Comparison of ENCODE assay signal across 32 cellular contexts in the genomic region with DNA sequence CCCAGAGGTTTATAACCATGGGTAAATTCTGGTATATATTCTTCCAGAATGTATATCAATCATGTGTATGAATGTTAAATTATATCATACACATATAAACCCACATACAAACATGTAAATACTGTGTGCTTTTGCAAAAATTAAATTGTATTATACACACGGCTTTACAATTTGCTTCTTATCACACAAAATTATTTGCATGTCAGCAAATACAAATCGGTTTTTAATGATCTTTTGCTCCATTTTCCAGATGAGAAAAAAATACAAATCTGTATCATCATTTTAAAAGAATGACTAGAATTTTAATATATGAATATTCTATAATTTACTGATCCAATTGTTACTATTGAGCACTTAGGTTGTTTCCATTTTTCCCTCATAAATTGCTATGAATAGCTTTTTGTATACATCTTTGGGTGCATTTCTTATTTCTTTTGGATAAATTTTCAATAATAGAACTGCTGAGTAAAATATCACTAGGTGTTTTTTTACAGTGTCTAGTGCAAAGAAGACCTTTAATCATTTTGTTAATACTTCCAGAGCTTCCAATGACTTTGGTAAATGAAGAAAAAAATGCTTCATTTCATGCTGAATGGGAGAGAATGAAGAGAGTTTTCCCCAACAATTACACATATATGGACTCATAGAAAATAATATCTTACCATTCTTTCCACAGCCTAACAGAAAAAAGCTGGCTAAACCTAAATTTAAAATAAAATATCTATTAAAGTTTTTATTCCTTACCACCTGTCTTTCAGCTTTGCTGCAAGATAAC. TPM values are rescaled to one million over a fixed set of nuclear protein-coding genes. Genes with fewer than 3 reads are reported as not detected.
"Had no signal": no experiment of that assay in that cellular context is flagged by ENCODE, and none has a peak within 500 bp of the region (broad histone marks: within the 10 kb centered on the region; RNA-seq: fewer than 3 reads in every experiment).

No MANE protein-coding gene starts in this region.

- H3K36me3 ChIP-seq: colonic mucosa, esophagus muscularis mucosa, gastroesophageal sphincter, left lung, ovary, thyroid gland had no signal

- ATAC-seq: foreskin keratinocyte; gastroesophageal sphincter; heart left ventricle; left cardiac atrium; left lung; naive thymus-derived CD8-positive, alpha-beta T cell; psoas muscle; right cardiac atrium; stimulated activated naive B cell treated with anti-CD40 and anti-IgM and Interleukin-4, amounts not matched to agents 10 μg/mL and 1 μg/mL and 100 μg/mL, for 72 hours had no signal

- H3K4me3 ChIP-seq: colonic mucosa, esophagus muscularis mucosa, gastroesophageal sphincter, hepatocyte, ovary, psoas muscle, thyroid gland had no signal

- H3K27me3 ChIP-seq: colonic mucosa, esophagus muscularis mucosa, foreskin keratinocyte, heart left ventricle, hepatocyte, left lung, ovary, spleen, stomach, thyroid gland had no signal

- H3K4me2 ChIP-seq: hepatocyte had no signal

- H3K27ac ChIP-seq: colonic mucosa, esophagus muscularis mucosa, foreskin keratinocyte, gastroesophageal sphincter, heart left ventricle, hepatocyte, ovary, psoas muscle, skin epidermis, stomach, thyroid gland had no signal

- H3K79me2 ChIP-seq: hepatocyte had no signal

- H2AFZ ChIP-seq: hepatocyte had no signal

- H3K4me1 ChIP-seq: esophagus muscularis mucosa, foreskin keratinocyte, gastroesophageal sphincter, psoas muscle, thyroid gland had no signal

- H3K9me3 ChIP-seq: colonic mucosa, esophagus muscularis mucosa, gastroesophageal sphincter, heart left ventricle, left lung, ovary, psoas muscle, spleen, stomach, thyroid gland had no signal

- FAIRE-seq: endothelial cell of umbilical vein had no signal

- DNase-seq: colonic mucosa; dermis blood vessel endothelial cell; effector memory CD4-positive, alpha-beta T cell; foreskin keratinocyte; heart left ventricle; left cardiac atrium; left lung; mammary epithelial cell; mesendoderm; midbrain; naive thymus-derived CD8-positive, alpha-beta T cell; nephron progenitor cell; occipital lobe; ovary; posterior cingulate gyrus; psoas muscle; right cardiac atrium; spleen; stimulated activated CD4-positive, alpha-beta T cell treated with anti-CD3 and anti-CD28 coated beads, Interleukin-4, amount 100 ng/mL, for 4 hours; stimulated activated naive B cell treated with anti-CD40 and anti-IgM and Interleukin-4, amounts not matched to agents 10 μg/mL and 1 μg/mL and 100 μg/mL, for 72 hours; stomach; thyroid gland; trophoblast cell had no signal

RNA-seq across cellular contexts. Expression of a gene that starts 3.5 kb away (rescaled TPM):
- total RNA-seq: chondrocyte, dermis blood vessel endothelial cell, endothelial cell of umbilical vein, epithelial cell of proximal tubule, foreskin keratinocyte, mammary epithelial cell, myocyte, renal cortical epithelial cell had no signal
